ENCODE assay signal across 26 cellular contexts in the genomic region with DNA sequence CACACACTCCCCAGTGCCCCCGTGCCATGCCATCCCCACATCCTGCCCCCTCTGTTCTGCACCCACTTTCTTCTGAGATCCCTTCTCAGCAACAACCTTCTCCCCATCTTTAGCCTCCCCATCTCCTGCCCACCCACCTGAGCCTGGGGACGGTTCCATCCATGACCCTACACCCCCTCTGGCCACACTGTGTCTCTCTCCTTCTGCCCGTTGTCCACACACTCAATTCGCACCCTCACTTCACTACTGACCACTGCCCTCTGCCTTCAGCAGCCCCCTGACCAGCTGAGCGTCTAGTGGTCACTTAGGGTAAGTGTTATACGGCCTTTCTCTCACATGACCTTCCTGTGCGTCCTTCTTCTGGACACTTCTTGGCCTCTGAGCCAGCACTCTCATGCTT. TPM values are rescaled to one million over a fixed set of nuclear protein-coding genes. Genes with fewer than 3 reads are reported as not detected.
DNase-seq lines count a peak whose midpoint lies in the region; ATAC-seq and TF ChIP-seq lines count a peak whose summit lies in the region.
"Had no signal": no experiment of that assay in that cellular context is flagged by ENCODE, and none has a peak within 500 bp of the region (broad histone marks: within the 10 kb centered on the region; RNA-seq: fewer than 3 reads in every experiment).

No MANE protein-coding gene starts in this region.

- H3K9me2 ChIP-seq in Loucy (replicated peaks; ENCODE audit: low read depth, low read length): no peaks in the 10 kb centered on the region

- H3K27ac ChIP-seq in BLaER1 (0 out of 2 replicates have a peak overlapping the region, but pooled peaks have one; percentile 48), epithelial cell of prostate (peak overlapping the region; percentile 56), neutrophil (peak overlapping the region; percentile 96)
- H3K27ac ChIP-seq: coronary artery, gastrocnemius medialis, SJCRH30 had no signal

- H3K4me1 Mint-ChIP-seq in activated CD8-positive, alpha-beta T cell treated with anti-CD3 and anti-CD28 coated beads, Interleukin-2, amount 10 ng/mL, durations not matched to agents 7 days and 5 days (ENCODE audit: low read depth): peaks cover 31% of the 10 kb centered on the region
- peaks cover 34% of the 10 kb centered on the region for H3K4me1 Mint-ChIP-seq in stimulated activated naive CD8-positive, alpha-beta T cell treated with anti-CD3 and anti-CD28 coated beads, Interleukin-15, amount 100 ng/mL, for 72 hours

- H3K4me1 ChIP-seq in BLaER1 (peaks cover 66% of the 10 kb centered on the region), Loucy (ENCODE audit: insufficient read depth, low read length, poor library complexity, severe bottlenecking) (peaks cover 5% of the 10 kb centered on the region), neutrophil (ENCODE audit: control insufficient read depth in 1 of 2, insufficient read depth in 1 of 2, low read depth in 1 of 2, low read length in 1 of 2) (peaks cover 57 to 67% of the 10 kb centered on the region in 2 experiments)
- H3K4me1 ChIP-seq: SJCRH30 had no signal

- 0 out of 2 replicates have a peak, but pooled peaks cover 6% of the 10 kb centered on the region for H4K20me1 ChIP-seq in BLaER1
- H4K20me1 ChIP-seq in Loucy (ENCODE audit: insufficient read depth, low read length, poor library complexity, severe bottlenecking): no peaks in the 10 kb centered on the region

- DNase-seq in epithelial cell of prostate (ENCODE audit: low read depth, low spot score): no peak
- DNase-seq in activated CD8-positive, alpha-beta T cell treated with anti-CD3 and anti-CD28 coated beads, Interleukin-2, amount 10 ng/mL, durations not matched to agents 7 days and 5 days: no peak
- no peak for DNase-seq in NCI-H2029 treated with DMSO at 0.1 percent for 48 hours (lab: John Stamatoyannopoulos, UW)
- DNase-seq in stimulated activated naive CD8-positive, alpha-beta T cell treated with anti-CD3 and anti-CD28 coated beads, Interleukin-15, amount 100 ng/mL, for 72 hours: no peak
- DNase-seq in activated gamma-delta T cell treated with Interleukin-2 at 50 U/mL for 16 hours: no peak
- DNase-seq: activated CD4-positive, alpha-beta memory T cell treated with anti-CD3 and anti-CD28 coated beads for 36 hours; activated CD8-positive, alpha-beta memory T cell treated with anti-CD3 and anti-CD28 coated beads, Interleukin-2, amount 50 U/mL, for 48 hours; activated naive CD4-positive, alpha-beta T cell treated with anti-CD3 and anti-CD28 coated beads, Interleukin-2, amount 50 U/mL, for 16 hours; BE2C; DND-41; gastrocnemius medialis; hippocampal formation; immature natural killer cell; NCI-H1092; NCI-H2171 treated with DMSO at 0.1 percent for 48 hours; NCI-H524; occipital lobe; SJCRH30; small intestine; stimulated activated CD4-positive, alpha-beta T cell treated with anti-CD3 and anti-CD28 coated beads, Interleukin-1b, Interleukin-23, amount 100 ng/mL, for 48 hours; stimulated activated CD8-positive, alpha-beta memory T cell treated with anti-CD3 and anti-CD28 coated beads, Interleukin-4, amount 100 ng/mL, for 48 hours; trophoblast cell had no signal

- H3F3A ChIP-seq in Loucy (ENCODE audit: low read depth): peaks cover 6% of the 10 kb centered on the region

- CTCF ChIA-PET in activated CD8-positive, alpha-beta T cell treated with anti-CD3 and anti-CD28 coated beads, Interleukin-2, amount 10 ng/mL, durations not matched to agents 7 days and 5 days (lab: Charles Lee): interaction anchor here (1.2 kb wide), 1 partner anchor 18 kb away, joined by 4 read pairs; no protein-coding TSS in a partner anchor

- no peak overlapping the region for H3K9ac ChIP-seq in BLaER1
- peak overlapping the region; percentile 8 for H3K9ac ChIP-seq in Loucy (ENCODE audit: low read depth, low read length, poor library complexity, severe bottlenecking)

- H3K4me3 ChIP-seq in BLaER1 (no peak overlapping the region), Loucy (ENCODE audit: low read length, poor library complexity, severe bottlenecking) (no peak overlapping the region), neutrophil (ENCODE audit: low read depth in 1 of 2, low read length in 1 of 2) (no peak overlapping the region)
- H3K4me3 ChIP-seq: coronary artery, gastrocnemius medialis, SJCRH30 had no signal

- no peak overlapping the region for H2AFZ ChIP-seq in Loucy (ENCODE audit: low read length)

- H3K4me2 ChIP-seq in BLaER1: peak overlapping the region; percentile 64; the same call in 1 of the 2 replicates
- no peak overlapping the region for H3K4me2 ChIP-seq in Loucy (ENCODE audit: low read depth, low read length, poor library complexity, severe bottlenecking)

- H3K9me3 ChIP-seq in BLaER1 (no peaks in the 10 kb centered on the region), Loucy (ENCODE audit: insufficient read depth, low read depth, low read length) (no peaks in the 10 kb centered on the region), neutrophil (no peaks in the 10 kb centered on the region)
- H3K9me3 ChIP-seq: BE2C, gastrocnemius medialis, SJCRH30 had no signal

- no peaks in the 10 kb centered on the region for H3K9me3 Mint-ChIP-seq in activated CD8-positive, alpha-beta T cell treated with anti-CD3 and anti-CD28 coated beads, Interleukin-2, amount 10 ng/mL, durations not matched to agents 7 days and 5 days (ENCODE audit: insufficient read depth)
- no peaks in the 10 kb centered on the region for H3K9me3 Mint-ChIP-seq in stimulated activated naive CD8-positive, alpha-beta T cell treated with anti-CD3 and anti-CD28 coated beads, Interleukin-15, amount 100 ng/mL, for 72 hours
- H3K9me3 Mint-ChIP-seq: activated CD4-positive, alpha-beta memory T cell treated with anti-CD3 and anti-CD28 coated beads for 36 hours; immature natural killer cell had no signal

- POLR2A ChIA-PET in activated CD8-positive, alpha-beta T cell treated with anti-CD3 and anti-CD28 coated beads, Interleukin-2, amount 10 ng/mL, durations not matched to agents 7 days and 5 days (lab: Charles Lee): no interaction called here

- no peak for ATAC-seq in activated CD8-positive, alpha-beta T cell treated with anti-CD3 and anti-CD28 coated beads, Interleukin-2, amount 10 ng/mL, durations not matched to agents 7 days and 5 days
- no peak for ATAC-seq in stimulated activated naive CD8-positive, alpha-beta T cell treated with anti-CD3 and anti-CD28 coated beads, Interleukin-15, amount 100 ng/mL, for 72 hours
- ATAC-seq: gastrocnemius medialis had no signal

- no peaks in the 10 kb centered on the region for H3K27me3 Mint-ChIP-seq in activated CD8-positive, alpha-beta T cell treated with anti-CD3 and anti-CD28 coated beads, Interleukin-2, amount 10 ng/mL, durations not matched to agents 7 days and 5 days (ENCODE audit: low read depth)
- H3K27me3 Mint-ChIP-seq in stimulated activated naive CD8-positive, alpha-beta T cell treated with anti-CD3 and anti-CD28 coated beads, Interleukin-15, amount 100 ng/mL, for 72 hours: peaks cover 21% of the 10 kb centered on the region
- H3K27me3 Mint-ChIP-seq: activated CD4-positive, alpha-beta memory T cell treated with anti-CD3 and anti-CD28 coated beads for 36 hours had no signal

- no peak overlapping the region for H3K27ac Mint-ChIP-seq in activated CD8-positive, alpha-beta T cell treated with anti-CD3 and anti-CD28 coated beads, Interleukin-2, amount 10 ng/mL, durations not matched to agents 7 days and 5 days
- H3K27ac Mint-ChIP-seq in stimulated activated naive CD8-positive, alpha-beta T cell treated with anti-CD3 and anti-CD28 coated beads, Interleukin-15, amount 100 ng/mL, for 72 hours: no peak overlapping the region
- H3K27ac Mint-ChIP-seq: activated CD4-positive, alpha-beta memory T cell treated with anti-CD3 and anti-CD28 coated beads for 36 hours had no signal

- H3K27me3 ChIP-seq in BLaER1: no peaks in the 10 kb centered on the region
- H3K27me3 ChIP-seq in Loucy (ENCODE audit: insufficient read depth, low read length, poor library complexity, severe bottlenecking): no peaks in the 10 kb centered on the region
- H3K27me3 ChIP-seq in neutrophil: no peaks in the 10 kb centered on the region
- H3K27me3 ChIP-seq: SJCRH30 had no signal

- TF ChIP-seq CTCF in Loucy (conservative IDR thresholded peaks at IDR 0.05; ENCODE audit: low read length) (no peak), neutrophil (IDR thresholded peaks at IDR 0.05) (no peak)

- peaks cover 31% of the 10 kb centered on the region; the same call in 1 of the 2 replicates for H3K79me2 ChIP-seq in Loucy (ENCODE audit: insufficient read depth, low read length)

- peaks cover 37% of the 10 kb centered on the region for H3K36me3 Mint-ChIP-seq in activated CD8-positive, alpha-beta T cell treated with anti-CD3 and anti-CD28 coated beads, Interleukin-2, amount 10 ng/mL, durations not matched to agents 7 days and 5 days (ENCODE audit: low read depth)
- H3K36me3 Mint-ChIP-seq: activated CD4-positive, alpha-beta memory T cell treated with anti-CD3 and anti-CD28 coated beads for 36 hours had no signal

- H3K4me3 Mint-ChIP-seq in activated CD8-positive, alpha-beta T cell treated with anti-CD3 and anti-CD28 coated beads, Interleukin-2, amount 10 ng/mL, durations not matched to agents 7 days and 5 days: no peak overlapping the region
- H3K4me3 Mint-ChIP-seq in stimulated activated naive CD8-positive, alpha-beta T cell treated with anti-CD3 and anti-CD28 coated beads, Interleukin-15, amount 100 ng/mL, for 72 hours: no peak overlapping the region
- H3K4me3 Mint-ChIP-seq: activated CD4-positive, alpha-beta memory T cell treated with anti-CD3 and anti-CD28 coated beads for 36 hours; immature natural killer cell had no signal

- H3K36me3 ChIP-seq in BLaER1 (no peaks in the 10 kb centered on the region), Loucy (ENCODE audit: insufficient read depth, low read length) (no peaks in the 10 kb centered on the region), neutrophil (peaks cover 37% of the 10 kb centered on the region)
- H3K36me3 ChIP-seq: BE2C, gastrocnemius medialis, SJCRH30 had no signal

RNA-seq across cellular contexts. Expression of a gene that starts 6.1 kb away (rescaled TPM):
- 100 to 1,000 TPM; 100 to 106 TPM for total RNA-seq in activated CD8-positive, alpha-beta T cell treated with anti-CD3 and anti-CD28 coated beads, Interleukin-2, amount 10 ng/mL, durations not matched to agents 7 days and 5 days
